In the genomic region with DNA sequence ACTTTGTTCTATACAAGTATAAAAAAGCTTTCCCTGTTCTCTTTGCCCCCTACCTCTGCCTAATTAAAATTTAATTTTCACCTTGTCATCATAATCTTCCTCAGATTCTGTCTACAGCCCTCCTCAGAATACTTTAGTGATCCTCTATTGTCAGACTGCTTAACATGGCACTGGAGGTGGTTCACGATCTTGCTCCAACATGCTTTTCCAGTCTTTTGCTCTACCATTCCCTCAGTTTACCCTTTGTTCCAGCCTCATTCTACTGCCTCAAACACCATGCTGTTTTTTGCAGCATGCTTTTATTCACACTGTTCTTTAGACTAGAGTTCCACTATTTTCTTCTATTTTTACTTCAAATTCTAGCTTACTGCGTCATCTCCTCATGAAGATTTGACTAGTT, we compare ENCODE assay signal across 37 cellular contexts. TPM values are rescaled to one million over a fixed set of nuclear protein-coding genes. Genes with fewer than 3 reads are reported as not detected.
"Had no signal": no experiment of that assay in that cellular context is flagged by ENCODE, and none has a peak within 500 bp of the region (broad histone marks: within the 10 kb centered on the region; RNA-seq: fewer than 3 reads in every experiment).

No MANE protein-coding gene starts in this region.

- H3K27ac ChIP-seq: adrenal gland, brain microvascular endothelial cell, breast epithelium, VCaP had no signal

- FAIRE-seq: astrocyte, TTC549 had no signal

- ATAC-seq: activated CD8-positive, alpha-beta T cell treated with anti-CD3 and anti-CD28 coated beads for 36 hours; activated naive CD4-positive, alpha-beta T cell treated with anti-CD3 and anti-CD28 coated beads, Interleukin-2, amount 50 U/mL, for 72 hours; activated T-cell treated with anti-CD3 and anti-CD28 coated beads, Interleukin-2, amount 50 U/mL, for 4 hours; activated T-cell treated with anti-CD3 and anti-CD28 coated beads, Interleukin-2, amount 50 U/mL, for 72 hours; activated T-helper 17 cell treated with anti-CD3 and anti-CD28 coated beads, Interleukin-2, amount 50 U/mL, for 72 hours; body of pancreas had no signal

- H3K9me3 ChIP-seq: adrenal gland, body of pancreas, breast epithelium had no signal

- H3K4me3 ChIP-seq: adrenal gland, body of pancreas, breast epithelium had no signal

- H3K36me3 ChIP-seq: brain microvascular endothelial cell, breast epithelium had no signal

- H3K27ac Mint-ChIP-seq: activated B cell treated with CpG ODN at 0.5 μM for 24 hours; activated CD4-positive, alpha-beta memory T cell treated with anti-CD3 and anti-CD28 coated beads for 36 hours; activated CD4-positive, alpha-beta T cell treated with anti-CD3 and anti-CD28 coated beads, Interleukin-2, amount 10 ng/mL, durations not matched to agents 24 days and 14 days; activated CD8-positive, alpha-beta T cell treated with anti-CD3 and anti-CD28 coated beads for 36 hours; activated naive CD4-positive, alpha-beta T cell treated with anti-CD3 and anti-CD28 coated beads for 36 hours; activated naive CD4-positive, alpha-beta T cell treated with anti-CD3 and anti-CD28 coated beads, Interleukin-2, amount 50 U/mL, for 72 hours; activated naive CD8-positive, alpha-beta T cell treated with anti-CD3 and anti-CD28 coated beads for 36 hours; activated T-cell treated with anti-CD3 and anti-CD28 coated beads, Interleukin-2, amount 50 U/mL, for 72 hours; activated T-helper 1 cell treated with anti-CD3 and anti-CD28 coated beads, Interleukin-12 subunit alpha, Interleukin-12 subunit beta, Interleukin-2, Interleukin-4 antibody, amounts not matched to agents 30 ng/mL and 10 ng/mL and 1 ng/mL, durations not matched to agents 14 hours and 24 hours and 36 hours; activated T-helper 17 cell treated with anti-CD3 and anti-CD28 coated beads, Interleukin-2, amount 50 U/mL, for 72 hours; T-helper 1 cell treated with Interleukin-12 subunit alpha and Interleukin-12 subunit beta and Interleukin-4 antibody, amounts not matched to agents 30 μg/mL and 1 μg/mL, for 36 hours; T-helper 2 cell treated with Interferon-gamma antibody and Interleukin-4, amounts not matched to agents 5 μg/mL and 100 μg/mL, for 36 hours had no signal

- H3K27me3 ChIP-seq: adrenal gland, body of pancreas, brain microvascular endothelial cell, breast epithelium had no signal

- DNase-seq: activated B cell treated with CpG ODN at 0.5 μM for 24 hours; activated CD4-positive, alpha-beta memory T cell treated with anti-CD3 and anti-CD28 coated beads for 36 hours; activated CD4-positive, alpha-beta T cell treated with anti-CD3 and anti-CD28 coated beads for 4 hours; activated CD4-positive, alpha-beta T cell treated with anti-CD3 and anti-CD28 coated beads, Interleukin-2, amount 10 ng/mL, durations not matched to agents 24 days and 14 days; activated CD4-positive, alpha-beta T cell treated with anti-CD3 and anti-CD28 coated beads, Interleukin-2, amount 50 U/mL, for 1 hour; activated CD4-positive, alpha-beta T cell treated with anti-CD3 and anti-CD28 coated beads, Interleukin-2, amount 50 U/mL, for 4 hours; activated CD4-positive, CD25-positive, alpha-beta regulatory T cell treated with anti-CD3 and anti-CD28 coated beads, Interleukin-2, amount 50 U/mL, for 72 hours; activated CD8-positive, alpha-beta memory T cell treated with anti-CD3 and anti-CD28 coated beads, Interleukin-2, amount 50 U/mL, for 4 hours; activated CD8-positive, alpha-beta T cell treated with anti-CD3 and anti-CD28 coated beads for 36 hours; activated effector memory CD4-positive, alpha-beta T cell treated with anti-CD3 and anti-CD28 coated beads, Interleukin-2, amount 50 U/mL, for 16 hours; activated gamma-delta T cell treated with Interleukin-2 at 50 U/mL for 16 hours; activated naive CD4-positive, alpha-beta T cell; activated naive CD4-positive, alpha-beta T cell treated with anti-CD3 and anti-CD28 coated beads for 36 hours; activated naive CD4-positive, alpha-beta T cell treated with anti-CD3 and anti-CD28 coated beads, Interleukin-2, amount 50 U/mL, for 16 hours; activated naive CD8-positive, alpha-beta T cell treated with anti-CD3 and anti-CD28 coated beads for 36 hours; activated T-cell treated with anti-CD3 and anti-CD28 coated beads for 4 hours; activated T-cell treated with anti-CD3 and anti-CD28 coated beads, Interleukin-2, amount 50 U/mL, for 1 hour; activated T-cell treated with anti-CD3 and anti-CD28 coated beads, Interleukin-2, amount 50 U/mL, for 4 hours; activated T-cell treated with anti-CD3 and anti-CD28 coated beads, Interleukin-2, amount 50 U/mL, for 72 hours; adrenal gland; amniotic stem cell; aorta; body of pancreas; brain microvascular endothelial cell; central memory CD4-positive, alpha-beta T cell; T-helper 2 cell; T-helper 9 cell had no signal

- H3K4me1 ChIP-seq: breast epithelium had no signal

- H3K9me3 Mint-ChIP-seq: activated B cell treated with CpG ODN at 0.5 μM for 24 hours; activated CD4-positive, alpha-beta memory T cell treated with anti-CD3 and anti-CD28 coated beads for 36 hours; activated CD4-positive, alpha-beta T cell treated with anti-CD3 and anti-CD28 coated beads, Interleukin-2, amount 10 ng/mL, durations not matched to agents 24 days and 14 days; activated CD8-positive, alpha-beta T cell treated with anti-CD3 and anti-CD28 coated beads for 36 hours; activated naive CD4-positive, alpha-beta T cell treated with anti-CD3 and anti-CD28 coated beads for 36 hours; activated naive CD4-positive, alpha-beta T cell treated with anti-CD3 and anti-CD28 coated beads, Interleukin-2, amount 50 U/mL, for 72 hours; activated naive CD8-positive, alpha-beta T cell treated with anti-CD3 and anti-CD28 coated beads for 36 hours; activated T-cell treated with anti-CD3 and anti-CD28 coated beads, Interleukin-2, amount 50 U/mL, for 4 hours; activated T-cell treated with anti-CD3 and anti-CD28 coated beads, Interleukin-2, amount 50 U/mL, for 72 hours; activated T-helper 1 cell treated with anti-CD3 and anti-CD28 coated beads, Interleukin-12 subunit alpha, Interleukin-12 subunit beta, Interleukin-2, Interleukin-4 antibody, amounts not matched to agents 30 ng/mL and 10 ng/mL and 1 ng/mL, durations not matched to agents 14 hours and 24 hours and 36 hours; activated T-helper 17 cell treated with anti-CD3 and anti-CD28 coated beads, Interleukin-2, amount 50 U/mL, for 72 hours; T-helper 1 cell treated with Interleukin-12 subunit alpha and Interleukin-12 subunit beta and Interleukin-4 antibody, amounts not matched to agents 30 μg/mL and 1 μg/mL, for 36 hours; T-helper 2 cell treated with Interferon-gamma antibody and Interleukin-4, amounts not matched to agents 5 μg/mL and 100 μg/mL, for 36 hours had no signal

- H3K4me3 Mint-ChIP-seq: activated B cell treated with CpG ODN at 0.5 μM for 24 hours; activated CD4-positive, alpha-beta memory T cell treated with anti-CD3 and anti-CD28 coated beads for 36 hours; activated CD4-positive, alpha-beta T cell treated with anti-CD3 and anti-CD28 coated beads, Interleukin-2, amount 10 ng/mL, durations not matched to agents 24 days and 14 days; activated CD8-positive, alpha-beta T cell treated with anti-CD3 and anti-CD28 coated beads for 36 hours; activated naive CD4-positive, alpha-beta T cell treated with anti-CD3 and anti-CD28 coated beads for 36 hours; activated naive CD8-positive, alpha-beta T cell treated with anti-CD3 and anti-CD28 coated beads for 36 hours; activated T-cell treated with anti-CD3 and anti-CD28 coated beads, Interleukin-2, amount 50 U/mL, for 4 hours; activated T-cell treated with anti-CD3 and anti-CD28 coated beads, Interleukin-2, amount 50 U/mL, for 72 hours; activated T-helper 1 cell treated with anti-CD3 and anti-CD28 coated beads, Interleukin-12 subunit alpha, Interleukin-12 subunit beta, Interleukin-2, Interleukin-4 antibody, amounts not matched to agents 30 ng/mL and 10 ng/mL and 1 ng/mL, durations not matched to agents 14 hours and 24 hours and 36 hours; activated T-helper 17 cell treated with anti-CD3 and anti-CD28 coated beads, Interleukin-2, amount 50 U/mL, for 72 hours; T-helper 1 cell treated with Interleukin-12 subunit alpha and Interleukin-12 subunit beta and Interleukin-4 antibody, amounts not matched to agents 30 μg/mL and 1 μg/mL, for 36 hours; T-helper 2 cell treated with Interferon-gamma antibody and Interleukin-4, amounts not matched to agents 5 μg/mL and 100 μg/mL, for 36 hours had no signal

- H3K36me3 Mint-ChIP-seq: activated CD4-positive, alpha-beta memory T cell treated with anti-CD3 and anti-CD28 coated beads for 36 hours; activated naive CD4-positive, alpha-beta T cell treated with anti-CD3 and anti-CD28 coated beads, Interleukin-2, amount 50 U/mL, for 72 hours; activated naive CD8-positive, alpha-beta T cell treated with anti-CD3 and anti-CD28 coated beads for 36 hours had no signal

- H3K4me1 Mint-ChIP-seq: activated B cell treated with CpG ODN at 0.5 μM for 24 hours; activated CD4-positive, alpha-beta T cell treated with anti-CD3 and anti-CD28 coated beads, Interleukin-2, amount 10 ng/mL, durations not matched to agents 24 days and 14 days; activated naive CD8-positive, alpha-beta T cell treated with anti-CD3 and anti-CD28 coated beads for 36 hours; activated T-helper 17 cell treated with anti-CD3 and anti-CD28 coated beads, Interleukin-2, amount 50 U/mL, for 72 hours had no signal

RNA-seq across cellular contexts. Expression of gene ALDH1A1, which starts 10.4 kb away (rescaled TPM):
- total RNA-seq: activated B cell treated with CpG ODN at 0.5 μM for 24 hours; activated CD4-positive, alpha-beta memory T cell treated with anti-CD3 and anti-CD28 coated beads for 36 hours; activated CD4-positive, alpha-beta T cell treated with anti-CD3 and anti-CD28 coated beads, Interleukin-2, amount 10 ng/mL, durations not matched to agents 24 days and 14 days; activated CD8-positive, alpha-beta memory T cell treated with anti-CD3 and anti-CD28 coated beads for 36 hours; activated CD8-positive, alpha-beta T cell treated with anti-CD3 and anti-CD28 coated beads for 36 hours; activated naive CD4-positive, alpha-beta T cell treated with anti-CD3 and anti-CD28 coated beads for 36 hours; activated naive CD8-positive, alpha-beta T cell treated with anti-CD3 and anti-CD28 coated beads for 36 hours; activated T-cell treated with anti-CD3 and anti-CD28 coated beads, Interleukin-2, amount 50 U/mL, for 72 hours; activated T-helper 1 cell treated with anti-CD3 and anti-CD28 coated beads, Interleukin-12 subunit alpha, Interleukin-12 subunit beta, Interleukin-2, Interleukin-4 antibody, amounts not matched to agents 30 ng/mL and 10 ng/mL and 1 ng/mL, durations not matched to agents 14 hours and 24 hours and 36 hours; activated T-helper 17 cell treated with anti-CD3 and anti-CD28 coated beads, Interleukin-2, amount 50 U/mL, for 72 hours had no signal
